18 cellular contexts compared by ENCODE assay signal in genomic region chr15:37017031-37017625, GRCh38.
DNase-seq lines count a peak whose midpoint lies in the region; ATAC-seq and TF ChIP-seq lines count a peak whose summit lies in the region.
"Had no signal": no experiment of that assay in that cellular context is flagged by ENCODE, and none has a peak within 500 bp of the region (broad histone marks: within the 10 kb centered on the region; RNA-seq: fewer than 3 reads in every experiment).

No MANE protein-coding gene starts in this region.

- TF ChIP-seq POLR2A in uterus (IDR thresholded peaks at IDR 0.05) = no peak

- TF ChIP-seq CTCF in left ventricle myocardium inferior (IDR thresholded peaks at IDR 0.05; ENCODE audit: borderline replicate concordance) (no peak), right atrium auricular region (IDR thresholded peaks at IDR 0.05) (no peak), colonic mucosa (IDR thresholded peaks at IDR 0.05) (no peak), uterus (IDR thresholded peaks at IDR 0.05) (no peak), GM13976 (IDR thresholded peaks at IDR 0.05; ENCODE audit: borderline replicate concordance, control extremely low read depth, extremely low read depth, insufficient read depth, missing control alignments) (no peak)

- H3K9ac ChIP-seq in colonic mucosa (ENCODE audit: low read depth in 2 of 2, low read length in 2 of 2) (no peak overlapping the region), muscle layer of colon (ENCODE audit: low read length) (no peak overlapping the region)

- H3K27me3 ChIP-seq in left ventricle myocardium inferior (ENCODE audit: low read depth) = no peaks in the 10 kb centered on the region
- no peaks in the 10 kb centered on the region for H3K27me3 ChIP-seq in right atrium auricular region
- H3K27me3 ChIP-seq in colonic mucosa = no peaks in the 10 kb centered on the region
- no peaks in the 10 kb centered on the region for H3K27me3 ChIP-seq in muscle layer of colon (ENCODE audit: control insufficient read depth in 1 of 2, insufficient read depth in 2 of 2, low read length in 2 of 2)
- no peaks in the 10 kb centered on the region for H3K27me3 ChIP-seq in uterus
- H3K27me3 ChIP-seq: left lung, stomach, upper lobe of left lung had no signal

- H3K9me3 ChIP-seq in left ventricle myocardium inferior (replicated peaks) = no peaks in the 10 kb centered on the region
- no peaks in the 10 kb centered on the region for H3K9me3 ChIP-seq in right atrium auricular region
- no peaks in the 10 kb centered on the region for H3K9me3 ChIP-seq in colonic mucosa
- no peaks in the 10 kb centered on the region for H3K9me3 ChIP-seq in muscle layer of colon (ENCODE audit: low read length)
- H3K9me3 ChIP-seq in uterus = no peaks in the 10 kb centered on the region
- H3K9me3 ChIP-seq: left lung, stomach, upper lobe of left lung had no signal

- no peaks in the 10 kb centered on the region for H3K36me3 ChIP-seq in left ventricle myocardium inferior
- H3K36me3 ChIP-seq in right atrium auricular region = no peaks in the 10 kb centered on the region
- H3K36me3 ChIP-seq in colonic mucosa = no peaks in the 10 kb centered on the region
- no peaks in the 10 kb centered on the region for H3K36me3 ChIP-seq in muscle layer of colon (ENCODE audit: insufficient read depth, low read length)
- H3K36me3 ChIP-seq in uterus = no peaks in the 10 kb centered on the region
- H3K36me3 ChIP-seq: left lung, stomach, upper lobe of left lung had no signal

- peak overlapping the region; percentile 84 for H3K27ac ChIP-seq in left ventricle myocardium inferior (replicated peaks)
- H3K27ac ChIP-seq in right atrium auricular region = peak overlapping the region in 1 of 2 donors; percentile 9
- H3K27ac ChIP-seq in colonic mucosa = peak overlapping the region; percentile 2
- peak overlapping the region; percentile 64 for H3K27ac ChIP-seq in muscle layer of colon (ENCODE audit: low read depth, low read length)
- H3K27ac ChIP-seq in uterus = peak overlapping the region; percentile 74 to 81
- H3K27ac ChIP-seq: HL-60, left lung, upper lobe of left lung had no signal

- in situ Hi-C loops in GM13976 (cut with MboI; ENCODE audit: low sequenced_read_pairs, unreplicated experiment) = no loop called here

- H3K4me3 ChIP-seq in left ventricle myocardium inferior (no peak overlapping the region), right atrium auricular region (no peak overlapping the region), colonic mucosa (no peak overlapping the region), muscle layer of colon (ENCODE audit: low read depth in 1 of 2, low read length in 2 of 2) (no peak overlapping the region), uterus (no peak overlapping the region)
- H3K4me3 ChIP-seq: stomach had no signal

- ATAC-seq in HG02938 (IDR thresholded peaks at IDR 0.05; ENCODE audit: unreplicated experiment) = no peak
- ATAC-seq in GM18870 (IDR thresholded peaks at IDR 0.05; ENCODE audit: unreplicated experiment) = no peak

- intact Hi-C loops in left ventricle myocardium inferior (cut with micrococcal nuclease) = no loop called here
- intact Hi-C loops in colonic mucosa (cut with DNase I) = no loop called here
- intact Hi-C loops in uterus (cut with DNase I; ENCODE audit: low total_unique reads) = no loop called here

- H3K4me1 ChIP-seq in left ventricle myocardium inferior = peaks cover 79% of the 10 kb centered on the region
- peaks cover 0 to 32% of the 10 kb centered on the region in 2 donors for H3K4me1 ChIP-seq in right atrium auricular region
- no peaks in the 10 kb centered on the region for H3K4me1 ChIP-seq in colonic mucosa
- H3K4me1 ChIP-seq in muscle layer of colon (ENCODE audit: insufficient read depth, low read length) = peaks cover 69% of the 10 kb centered on the region
- peaks cover 7 to 18% of the 10 kb centered on the region in 2 donors for H3K4me1 ChIP-seq in uterus

- DNase-seq in left ventricle myocardium inferior (no peak), right atrium auricular region (ENCODE audit: low spot score) (no peak), colonic mucosa (no peak), uterus (no peak), GM13976 (ENCODE audit: low spot score) (no peak)
- DNase-seq: activated CD8-positive, alpha-beta memory T cell treated with anti-CD3 and anti-CD28 coated beads, Interleukin-2, amount 50 U/mL, for 48 hours; activated naive CD8-positive, alpha-beta T cell treated with anti-CD3 and anti-CD28 coated beads for 36 hours; cortex of kidney; left lung; NCI-H510A; NK-92 treated with Interleukin-12 subunit alpha and Interleukin-12 subunit beta, amount 100 ng/mL, for 24 hours; stimulated activated CD4-positive, alpha-beta T cell treated with anti-CD3 and anti-CD28 coated beads, Interleukin-12 subunit alpha, Interleukin-12 subunit beta, amount 100 ng/mL, for 4 hours; stomach; upper lobe of left lung had no signal
